In the genomic region with DNA sequence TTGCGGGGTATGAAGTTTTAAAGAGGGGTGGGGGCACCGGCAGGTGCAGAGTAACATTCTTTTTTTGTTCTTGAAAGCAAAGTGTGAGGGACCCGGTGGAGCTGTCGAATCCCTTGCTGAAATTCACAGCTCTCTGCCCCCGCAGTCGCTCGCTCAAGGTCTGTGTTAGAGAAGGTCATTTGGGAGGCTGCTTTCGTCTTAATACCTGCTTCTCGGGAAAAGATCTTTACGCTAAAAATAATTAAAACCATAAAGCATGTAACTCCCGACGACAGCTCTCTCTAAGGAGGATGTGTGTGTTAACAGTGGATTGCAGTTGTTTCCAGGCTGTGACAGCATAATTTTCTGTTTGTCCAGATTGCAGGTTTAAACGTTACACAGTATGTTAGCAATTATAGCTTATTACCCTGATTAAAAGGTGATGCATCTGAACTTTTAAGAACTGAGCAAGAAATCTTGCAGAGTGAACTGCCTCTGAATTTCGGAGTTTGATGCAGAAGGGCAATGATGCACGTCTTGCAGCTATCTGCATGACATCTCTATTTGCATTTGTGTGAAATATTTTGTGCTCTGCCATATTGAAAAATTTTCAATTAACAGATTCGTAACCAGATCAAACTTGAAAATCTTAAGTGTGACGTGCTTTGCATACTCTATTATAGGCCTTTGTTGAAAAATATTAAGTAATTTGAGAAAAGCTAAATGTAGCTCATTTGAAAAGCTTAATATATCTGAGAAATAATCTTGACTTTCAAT, we compare ENCODE assay signal across 8 cellular contexts. TPM values are rescaled to one million over a fixed set of nuclear protein-coding genes. Genes with fewer than 3 reads are reported as not detected.
DNase-seq lines count a peak whose midpoint lies in the region; TF ChIP-seq lines count a peak whose summit lies in the region.

No MANE protein-coding gene starts in this region.

- DNase-seq in HAP-1 (ENCODE audit: low spot score in 2 of 2) (peak in 1 of 2 experiments; percentile 34), brain microvascular endothelial cell (no peak), cerebellar nuclear complex (lab: John Stamatoyannopoulos, UW) (no peak), Ammon's horn (ENCODE audit: low spot score) (no peak), germinal center (ENCODE audit: low spot score) (no peak), pons (ENCODE audit: low spot score) (no peak)

- no peaks in the 10 kb centered on the region for H3K79me2 ChIP-seq in ACC112 (ENCODE audit: control insufficient read depth, insufficient read depth, low read length, unreplicated experiment)

- in situ Hi-C loops in HAP-1 (cut with MboI; ENCODE audit: low sequenced_read_pairs): no loop called here
- in situ Hi-C loops in brain microvascular endothelial cell (cut with HindIII; ENCODE audit: low pct_ligation_motif_present, low sequenced_read_pairs): no loop called here

- WGBS in mesodermal cell (ENCODE audit: insufficient coverage in 2 of 2), 2 experiments: 9 to 41% methylated on average over 4 to 7 of the region's 17 CpGs

- TF ChIP-seq CTCF in brain microvascular endothelial cell (IDR thresholded peaks at IDR 0.05; ENCODE audit: low read depth, low read length, missing control alignments): no peak

- H3K4me3 ChIP-seq in ACC112 (ENCODE audit: low read depth, low read length) (peak overlapping the region; percentile 74), HAP-1 (peak overlapping the region; percentile 48), brain microvascular endothelial cell (ENCODE audit: low read depth, low read length) (peak overlapping the region; percentile 48), mesodermal cell (ENCODE audit: extremely low read depth, insufficient read depth, low read length, poor library complexity, severe bottlenecking) (peak overlapping the region; percentile 48)

- H3K36me3 ChIP-seq in ACC112 (ENCODE audit: insufficient read depth, low read length) (no peaks in the 10 kb centered on the region), HAP-1 (replicated peaks) (no peaks in the 10 kb centered on the region), brain microvascular endothelial cell (replicated peaks) (no peaks in the 10 kb centered on the region), mesodermal cell (ENCODE audit: control insufficient read depth, insufficient read depth, low read length) (no peaks in the 10 kb centered on the region)

- H3K9me3 ChIP-seq in HAP-1: no peaks in the 10 kb centered on the region
- no peaks in the 10 kb centered on the region for H3K9me3 ChIP-seq in mesodermal cell (ENCODE audit: control insufficient read depth, low read length)

- H3K27me3 ChIP-seq in ACC112 (ENCODE audit: insufficient read depth, low read length): peaks cover 54% of the 10 kb centered on the region
- no peaks in the 10 kb centered on the region for H3K27me3 ChIP-seq in HAP-1 (ENCODE audit: low read depth)
- peaks cover 5% of the 10 kb centered on the region for H3K27me3 ChIP-seq in brain microvascular endothelial cell (replicated peaks)

- no peak overlapping the region for H2AFZ ChIP-seq in ACC112 (ENCODE audit: low read length, unreplicated experiment)

- H3K27ac ChIP-seq in ACC112 (ENCODE audit: low read depth, low read length) (no peak overlapping the region), brain microvascular endothelial cell (no peak overlapping the region), mesodermal cell (ENCODE audit: low read depth, low read length, severe bottlenecking) (no peak overlapping the region)

- H3K4me1 ChIP-seq in ACC112 (ENCODE audit: control insufficient read depth, insufficient read depth, low read length, unreplicated experiment): no peaks in the 10 kb centered on the region
- peaks cover 13% of the 10 kb centered on the region for H3K4me1 ChIP-seq in HAP-1
- H3K4me1 ChIP-seq in mesodermal cell (ENCODE audit: control insufficient read depth, insufficient read depth, low read length, poor library complexity, severe bottlenecking): no peaks in the 10 kb centered on the region

RNA-seq across cellular contexts. Expression of a gene that starts 1.0 kb away (rescaled TPM):
- polyA plus RNA-seq in mesodermal cell (2013, experiment 1 of 2): 5.1 TPM
- 2.8 TPM for polyA plus RNA-seq in mesodermal cell (2013, experiment 2 of 2)
